In the genomic region with DNA sequence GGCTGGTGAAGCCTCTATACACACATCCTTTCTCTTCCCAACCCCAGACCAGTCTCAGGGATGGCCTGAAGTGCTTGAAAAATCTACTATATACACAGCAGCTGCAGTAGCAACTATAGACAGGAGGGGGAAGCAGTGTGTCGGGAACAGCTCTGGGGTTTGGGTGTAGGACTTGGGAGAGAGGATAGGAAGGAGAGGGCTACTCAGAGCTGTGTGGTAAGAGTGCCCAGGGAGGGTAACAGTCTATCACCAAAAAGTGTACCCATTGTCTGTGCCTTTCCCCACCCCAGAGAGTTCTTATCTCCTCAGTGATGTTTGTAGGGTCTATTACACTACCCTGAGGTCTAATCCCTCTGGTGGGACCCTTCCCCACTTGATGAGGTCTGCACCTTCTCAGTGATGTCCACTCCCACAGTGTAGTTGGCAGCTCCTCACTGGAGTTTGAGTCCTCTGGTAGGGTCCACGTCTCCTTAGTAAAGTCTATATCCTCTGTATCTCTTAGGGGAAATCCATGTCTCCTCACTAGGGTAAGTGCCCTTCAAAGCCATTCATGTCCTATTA, we compare ENCODE assay signal across 8 cellular contexts. TPM values are rescaled to one million over a fixed set of nuclear protein-coding genes. Genes with fewer than 3 reads are reported as not detected.
DNase-seq lines count a peak whose midpoint lies in the region; ATAC-seq, FAIRE-seq and TF ChIP-seq lines count a peak whose summit lies in the region.

No MANE protein-coding gene starts in this region.

- dilution Hi-C loops in endothelial cell of umbilical vein (cut with MboI; ENCODE audit: extremely low pct_ligation_motif_present, low sequenced_read_pairs), result no loop called here

- no peak overlapping the region for H3K4me3 ChIP-seq in CD8-positive, alpha-beta T cell (ENCODE audit: low read depth, low read length)
- H3K4me3 ChIP-seq in endothelial cell of umbilical vein (replicated peaks in 1 of 3; ENCODE audit: insufficient read depth in 1 of 3, low read depth in 1 of 3, low read length in 3 of 3), result no peak overlapping the region

- H3K4me3 Mint-ChIP-seq in CD8-positive, alpha-beta T cell, result peak overlapping the region; percentile 89
- peak overlapping the region; percentile 75 for H3K4me3 Mint-ChIP-seq in mesothelial cell of epicardium

- H3K9me3 ChIP-seq in CD8-positive, alpha-beta T cell (ENCODE audit: low read length), result no peaks in the 10 kb centered on the region
- H3K9me3 ChIP-seq in endothelial cell of umbilical vein (replicated peaks; ENCODE audit: control insufficient read depth, insufficient read depth, low read length), result no peaks in the 10 kb centered on the region

- no peak overlapping the region for H3K9ac ChIP-seq in endothelial cell of umbilical vein (replicated peaks; ENCODE audit: extremely low read depth, insufficient read depth, low read length)

- no peak overlapping the region for H3K27ac Mint-ChIP-seq in CD8-positive, alpha-beta T cell
- no peak overlapping the region for H3K27ac Mint-ChIP-seq in mesothelial cell of epicardium

- H3K27ac ChIP-seq in CD8-positive, alpha-beta T cell (ENCODE audit: low read depth, low read length), result no peak overlapping the region
- H3K27ac ChIP-seq in endothelial cell of umbilical vein (ENCODE audit: insufficient read depth, low read depth, low read length), result no peak overlapping the region

- no peaks in the 10 kb centered on the region for H3K27me3 ChIP-seq in CD8-positive, alpha-beta T cell (ENCODE audit: insufficient read depth, low read length)
- H3K27me3 ChIP-seq in endothelial cell of umbilical vein (ENCODE audit: control insufficient read depth in 2 of 2, insufficient read depth in 2 of 2, low read length in 2 of 2), result no peaks in the 10 kb centered on the region

- no peak overlapping the region for H3K4me2 ChIP-seq in endothelial cell of umbilical vein (ENCODE audit: insufficient read depth, low read length)

- no peak for TF ChIP-seq POLR2A in endothelial cell of umbilical vein (IDR thresholded peaks at IDR 0.05; ENCODE audit: low read depth, low read length)

- H2AFZ ChIP-seq in endothelial cell of umbilical vein (ENCODE audit: low read depth, low read length), result no peak overlapping the region

- no peaks in the 10 kb centered on the region for H3K9me1 ChIP-seq in endothelial cell of umbilical vein (replicated peaks; ENCODE audit: control insufficient read depth, extremely low read depth, insufficient read depth, low read length)

- no peaks in the 10 kb centered on the region for H4K20me1 ChIP-seq in endothelial cell of umbilical vein (replicated peaks; ENCODE audit: control insufficient read depth, extremely low read depth, insufficient read depth, low read length)

- POLR2A ChIA-PET in CD8-positive, alpha-beta T cell (lab: Charles Lee), result interaction anchor here (2.8 kb wide), 1 partner anchor 81 kb away, joined by 9 read pairs; a partner anchor contains a TSS
- POLR2A ChIA-PET in endothelial cell of umbilical vein (lab: Charles Lee), result interaction anchor here (0.5 to 1.3 kb wide), 3 partner anchors 31 to 83 kb away, joined by 3 to 7 read pairs (median 3); a partner anchor contains a TSS

- peaks cover 49% of the 10 kb centered on the region for H3K4me1 ChIP-seq in CD8-positive, alpha-beta T cell (ENCODE audit: insufficient read depth, low read length)
- H3K4me1 ChIP-seq in endothelial cell of umbilical vein (ENCODE audit: control insufficient read depth, extremely low read depth, insufficient read depth, low read length), result peaks cover 12% of the 10 kb centered on the region

- DNase-seq in CD8-positive, alpha-beta T cell, result peak in 5 of 7 experiments; percentile 12 to 41 (median 28)
- DNase-seq in HT-29 (ENCODE audit: low spot score) (peak; percentile 96), NCI-H774 (lab: John Stamatoyannopoulos, UW) (peak; percentile 72), endothelial cell of umbilical vein (ENCODE audit: low read depth, low spot score) (peak; percentile 90), mesothelial cell of epicardium (ENCODE audit: low spot score in 2 of 2, unreplicated experiment in 2 of 2) (peak in 1 of 2 experiments; percentile 72)
- DNase-seq in activated CD8-positive, alpha-beta memory T cell treated with anti-CD3 and anti-CD28 coated beads for 24 hours, result peak; percentile 74
- DNase-seq in stimulated activated CD8-positive, alpha-beta memory T cell treated with anti-CD3 and anti-CD28 coated beads, Interleukin-7, amount 100 ng/mL, for 48 hours (ENCODE audit: extremely low read depth in 1 of 2, low read depth in 1 of 2), result peak; percentile 18 to 54

- H3K4me1 Mint-ChIP-seq in CD8-positive, alpha-beta T cell (ENCODE audit: low read depth), result peaks cover 72% of the 10 kb centered on the region
- H3K4me1 Mint-ChIP-seq in mesothelial cell of epicardium, result peaks cover 34% of the 10 kb centered on the region

- intact Hi-C loops in CD8-positive, alpha-beta T cell (cut with DNase I, micrococcal nuclease), result loop anchor here in 1 of 2 experiments (1.0 to 10.0 kb wide), 2 partner anchors 86 to 359 kb away; a partner anchor contains a TSS
- intact Hi-C loops in endothelial cell of umbilical vein (cut with micrococcal nuclease), result loop anchor here (1.0 to 2.0 kb wide), 6 partner anchors 86 to 395 kb away; a partner anchor contains a TSS

- H3K79me2 ChIP-seq in endothelial cell of umbilical vein (ENCODE audit: control insufficient read depth, insufficient read depth, low read length), result peaks cover 6% of the 10 kb centered on the region

- no TSS peak for BruUV-seq in endothelial cell of umbilical vein (replicated peaks; lab: Mats Ljungman, UMichigan)

- TF ChIP-seq CTCF in CD8-positive, alpha-beta T cell (IDR thresholded peaks at IDR 0.05), result peak; percentile 45
- peak; percentile 82 to 94 for TF ChIP-seq CTCF in endothelial cell of umbilical vein (IDR thresholded peaks at IDR 0.05; ENCODE audit: extremely low read depth in 1 of 2, insufficient read depth in 1 of 2, low read depth in 1 of 2, low read length in 2 of 2)
- TF ChIP-seq CTCF in mesothelial cell of epicardium (IDR thresholded peaks at IDR 0.05; ENCODE audit: unreplicated experiment), result peak; percentile 41

- no peaks in the 10 kb centered on the region for H3K9me3 Mint-ChIP-seq in CD8-positive, alpha-beta T cell
- no peaks in the 10 kb centered on the region for H3K9me3 Mint-ChIP-seq in mesothelial cell of epicardium

- H3K27me3 Mint-ChIP-seq in CD8-positive, alpha-beta T cell (ENCODE audit: low read depth), result no peaks in the 10 kb centered on the region
- no peaks in the 10 kb centered on the region for H3K27me3 Mint-ChIP-seq in mesothelial cell of epicardium (ENCODE audit: low read depth)

- no peak for ATAC-seq in CD8-positive, alpha-beta T cell
- ATAC-seq in HG03097 (IDR thresholded peaks at IDR 0.05; ENCODE audit: low FRiP score, unreplicated experiment), result no peak

- no peaks in the 10 kb centered on the region for H3K36me3 ChIP-seq in CD8-positive, alpha-beta T cell (ENCODE audit: insufficient read depth, low read length)
- no peaks in the 10 kb centered on the region for H3K36me3 ChIP-seq in endothelial cell of umbilical vein (ENCODE audit: control insufficient read depth in 2 of 2, extremely low read depth in 1 of 2, insufficient read depth in 2 of 2, low read length in 2 of 2)

- peaks cover 2% of the 10 kb centered on the region for H3K36me3 Mint-ChIP-seq in CD8-positive, alpha-beta T cell
- peaks cover 1% of the 10 kb centered on the region for H3K36me3 Mint-ChIP-seq in mesothelial cell of epicardium

- CTCF ChIA-PET in CD8-positive, alpha-beta T cell (lab: Charles Lee), result interaction anchor here (0.8 to 3.2 kb wide), 8 partner anchors 9 to 89 kb away, joined by 3 to 15 read pairs (median 3); a partner anchor contains a TSS
- CTCF ChIA-PET in endothelial cell of umbilical vein (lab: Charles Lee), result interaction anchor here (0.6 to 6.0 kb wide), 47 partner anchors 10 to 392 kb away, joined by 3 to 182 read pairs (median 5); a partner anchor contains a TSS

- peak; percentile 76 for FAIRE-seq in endothelial cell of umbilical vein (lab: Jason Lieb, UNC)

RNA-seq across cellular contexts. Expression of a gene that starts 1.5 kb away (rescaled TPM):
- total RNA-seq in CD8-positive, alpha-beta T cell, result 10 to 100 TPM; 26.3 to 26.4 TPM
- 2.0 and 2.4 TPM in 2 replicates for total RNA-seq in HT-29 (2014; rRNA removed; shearing (Covaris generic))
- total RNA-seq in endothelial cell of umbilical vein (4.7 and 5.0 TPM in 2 replicates), mesothelial cell of epicardium (33.7 to 38.4 TPM (median 35.9 TPM) in 3 replicates)
- polyA plus RNA-seq in endothelial cell of umbilical vein, result 3.9 and 4.1 TPM in 2 replicates
- polyA plus RNA-seq in endothelial cell of umbilical vein (2011; cell fraction: cytosol; rRNA removed), result 1.6 and 1.7 TPM in 2 replicates
- 9.2 and 12.3 TPM in 2 replicates for polyA plus RNA-seq in endothelial cell of umbilical vein (2011; cell fraction: nucleus; rRNA removed)
- polyA plus RNA-seq in endothelial cell of umbilical vein (2012), result 1.7 and 1.8 TPM in 2 replicates
- 1.7 and 2.9 TPM in 2 replicates for polyA minus RNA-seq in endothelial cell of umbilical vein
- not detected for polyA minus RNA-seq in endothelial cell of umbilical vein (2011; cell fraction: cytosol; rRNA and poly(A)+ RNA removed)
- polyA minus RNA-seq in endothelial cell of umbilical vein (2011; cell fraction: nucleus; rRNA and poly(A)+ RNA removed), result 2.7 and 5.3 TPM in 2 replicates

RNA-seq across cellular contexts. Expression of a gene that starts 2.2 kb away (rescaled TPM):
- 10 to 100 TPM in 1 of 2 experiments, 1 to 10 TPM in 1; 6.5 to 12.7 TPM for total RNA-seq in CD8-positive, alpha-beta T cell
- 27.9 and 43.7 TPM in 2 replicates for total RNA-seq in HT-29 (2014; rRNA removed; shearing (Covaris generic))
- total RNA-seq in endothelial cell of umbilical vein (40.7 and 48.5 TPM in 2 replicates), mesothelial cell of epicardium (29.9 to 35.0 TPM (median 32.2 TPM) in 3 replicates)
- 41.8 and 42.3 TPM in 2 replicates for polyA plus RNA-seq in endothelial cell of umbilical vein
- polyA plus RNA-seq in endothelial cell of umbilical vein (2011; cell fraction: cytosol; rRNA removed), result 31.3 and 32.0 TPM in 2 replicates
- 77.7 and 83.6 TPM in 2 replicates for polyA plus RNA-seq in endothelial cell of umbilical vein (2011; cell fraction: nucleus; rRNA removed)
- 27.2 and 33.8 TPM in 2 replicates for polyA plus RNA-seq in endothelial cell of umbilical vein (2012)
- polyA minus RNA-seq in endothelial cell of umbilical vein, result 96.0 and 109 TPM in 2 replicates
- 46.2 TPM for polyA minus RNA-seq in endothelial cell of umbilical vein (2011; cell fraction: cytosol; rRNA and poly(A)+ RNA removed)
- 23.5 and 26.7 TPM in 2 replicates for polyA minus RNA-seq in endothelial cell of umbilical vein (2011; cell fraction: nucleus; rRNA and poly(A)+ RNA removed)

RNA-seq across cellular contexts. Expression of a gene that starts 48.7 kb away (rescaled TPM):
- 10 to 100 TPM; 13.0 to 13.5 TPM for total RNA-seq in CD8-positive, alpha-beta T cell
- 8.5 and 12.5 TPM in 2 replicates for total RNA-seq in HT-29 (2014; rRNA removed; shearing (Covaris generic))
- total RNA-seq in endothelial cell of umbilical vein (25.5 and 26.7 TPM in 2 replicates), mesothelial cell of epicardium (42.5 to 46.7 TPM (median 42.6 TPM) in 3 replicates)
- polyA plus RNA-seq in endothelial cell of umbilical vein, result 15.7 and 16.9 TPM in 2 replicates
- 18.5 and 20.0 TPM in 2 replicates for polyA plus RNA-seq in endothelial cell of umbilical vein (2011; cell fraction: cytosol; rRNA removed)
- polyA plus RNA-seq in endothelial cell of umbilical vein (2011; cell fraction: nucleus; rRNA removed), result 25.0 and 26.0 TPM in 2 replicates
- polyA plus RNA-seq in endothelial cell of umbilical vein (2012), result 19.4 and 23.2 TPM in 2 replicates
- polyA minus RNA-seq in endothelial cell of umbilical vein, result 24.2 and 29.0 TPM in 2 replicates
- polyA minus RNA-seq in endothelial cell of umbilical vein (2011; cell fraction: cytosol; rRNA and poly(A)+ RNA removed), result 25.6 TPM
- polyA minus RNA-seq in endothelial cell of umbilical vein (2011; cell fraction: nucleus; rRNA and poly(A)+ RNA removed), result 25.6 and 30.4 TPM in 2 replicates
